ENCODE assay signal across 9 cellular contexts in the genomic region with DNA sequence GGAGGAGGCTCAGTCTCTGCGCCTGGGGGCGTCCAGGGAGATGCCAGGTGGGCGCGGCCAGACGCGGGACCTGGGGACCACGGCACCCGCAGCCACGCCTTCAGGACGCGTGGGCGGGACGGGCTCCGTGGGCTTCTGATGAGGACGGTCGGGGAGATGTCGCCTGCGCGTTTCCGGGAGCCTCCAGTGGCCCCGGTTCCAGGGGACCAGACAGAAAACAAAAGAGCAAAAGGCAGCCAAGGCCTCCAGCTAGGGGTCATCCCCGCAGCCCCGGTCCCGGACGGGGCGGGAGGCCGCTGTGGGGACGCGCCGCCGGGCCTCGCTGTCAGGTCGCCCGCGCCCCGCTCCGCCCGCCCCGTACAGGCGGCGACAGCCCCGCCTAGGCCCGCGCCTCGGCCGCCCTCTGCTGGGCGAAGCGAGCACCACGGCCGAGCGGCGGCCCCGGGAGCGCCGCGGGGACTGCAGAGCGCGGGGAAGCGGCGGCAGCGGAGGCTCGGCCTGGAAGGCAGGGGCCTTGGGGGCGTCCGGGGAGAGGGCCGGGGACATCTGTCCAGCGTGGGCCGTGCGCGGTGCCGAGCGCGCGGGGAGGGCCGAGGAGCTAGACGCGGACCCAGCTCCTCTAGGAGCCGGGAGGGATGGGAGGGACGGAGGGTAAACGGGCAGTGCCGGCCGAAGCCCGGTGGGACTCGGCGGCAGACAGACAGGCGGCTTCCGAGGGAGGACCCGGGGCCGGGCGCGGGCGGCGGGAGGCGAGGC. TPM values are rescaled to one million over a fixed set of nuclear protein-coding genes. Genes with fewer than 3 reads are reported as not detected.
DNase-seq lines count a peak whose midpoint lies in the region; ATAC-seq lines count a peak whose summit lies in the region.
"Had no signal": no experiment of that assay in that cellular context is flagged by ENCODE, and none has a peak within 500 bp of the region (broad histone marks: within the 10 kb centered on the region; RNA-seq: fewer than 3 reads in every experiment).

No MANE protein-coding gene starts in this region.

- peak overlapping the region; percentile 70 for H3K4me3 ChIP-seq in effector memory CD4-positive, alpha-beta T cell (ENCODE audit: insufficient read depth, low read depth, low read length, poor library complexity, severe bottlenecking)
- peak overlapping the region; percentile 51 for H3K4me3 ChIP-seq in mesendoderm (ENCODE audit: low read length)

- H3K27ac ChIP-seq in effector memory CD4-positive, alpha-beta T cell (ENCODE audit: insufficient read depth, low read length, poor library complexity, severe bottlenecking): peak overlapping the region; percentile 88
- H3K27ac ChIP-seq in mesendoderm (ENCODE audit: low read depth, low read length): no peak overlapping the region
- H3K27ac ChIP-seq: epithelial cell of prostate had no signal

- DNase-seq in C1 segment of cervical spinal cord (lab: John Stamatoyannopoulos, UW) (peak in 13 of 14 donors; percentile 10 to 82 (median 60)), NCI-H774 (lab: John Stamatoyannopoulos, UW) (peak; percentile 83), mesendoderm (peak; percentile 80)
- peak; percentile 93 for DNase-seq in activated CD8-positive, alpha-beta memory T cell treated with anti-CD3 and anti-CD28 coated beads for 24 hours
- peak; percentile 69 to 80 (median 79) for DNase-seq in effector memory CD4-positive, alpha-beta T cell
- DNase-seq in stimulated activated CD8-positive, alpha-beta memory T cell treated with anti-CD3 and anti-CD28 coated beads, Interleukin-15, amount 100 ng/mL, for 1 hour (ENCODE audit: low read depth): peak; percentile 74

- no peak overlapping the region for H2BK5ac ChIP-seq in mesendoderm (ENCODE audit: low read length)

- peak overlapping the region; percentile 89 for H3K23ac ChIP-seq in mesendoderm (ENCODE audit: low read length)

- H2BK120ac ChIP-seq in mesendoderm (ENCODE audit: low read depth, low read length): no peak overlapping the region

- H3K27me3 ChIP-seq in effector memory CD4-positive, alpha-beta T cell (replicated peaks; ENCODE audit: control insufficient read depth, insufficient read depth, low read length, poor library complexity, severe bottlenecking): no peaks in the 10 kb centered on the region
- no peaks in the 10 kb centered on the region for H3K27me3 ChIP-seq in mesendoderm (ENCODE audit: insufficient read depth, low read length, poor library complexity)

- H2AK5ac ChIP-seq in mesendoderm (ENCODE audit: low read length): no peak overlapping the region

- H4K5ac ChIP-seq in mesendoderm (ENCODE audit: low read length): no peak overlapping the region

- no peak overlapping the region for H2BK15ac ChIP-seq in mesendoderm (replicated peaks; ENCODE audit: low read depth)

- peak overlapping the region; percentile 46 for H3K18ac ChIP-seq in mesendoderm (ENCODE audit: low read length)

- ATAC-seq in GM19328 (IDR thresholded peaks at IDR 0.05; ENCODE audit: unreplicated experiment) (peak; percentile 93), HG03457 (IDR thresholded peaks at IDR 0.05; ENCODE audit: unreplicated experiment) (peak; percentile 83)

- H3K9me3 ChIP-seq in effector memory CD4-positive, alpha-beta T cell (ENCODE audit: control insufficient read depth, low read length): no peaks in the 10 kb centered on the region

- H3K79me1 ChIP-seq in mesendoderm (ENCODE audit: low read length): no peaks in the 10 kb centered on the region

- no peak overlapping the region for H3K4ac ChIP-seq in mesendoderm (ENCODE audit: low read depth, low read length)

- H3K9ac ChIP-seq in mesendoderm (ENCODE audit: low read length): peak overlapping the region; percentile 90

- no peaks in the 10 kb centered on the region for H3K79me2 ChIP-seq in mesendoderm (ENCODE audit: control insufficient read depth, insufficient read depth, low read length)

- H3K56ac ChIP-seq in mesendoderm (ENCODE audit: low read length): peak overlapping the region; percentile 94

- no peak overlapping the region for H4K8ac ChIP-seq in mesendoderm (ENCODE audit: low read depth, low read length)

- H3K4me2 ChIP-seq in mesendoderm (ENCODE audit: low read length): peak overlapping the region; percentile 79

- WGBS in mesendoderm (ENCODE audit: extremely low coverage, insufficient coverage, low lambda C conversion rate): no CpG with 5 or more reads among the region's 93 CpGs

- H3K4me1 ChIP-seq in effector memory CD4-positive, alpha-beta T cell (ENCODE audit: control insufficient read depth, insufficient read depth, low read length, poor library complexity, severe bottlenecking): peaks cover 5% of the 10 kb centered on the region
- no peaks in the 10 kb centered on the region for H3K4me1 ChIP-seq in mesendoderm (ENCODE audit: control insufficient read depth, low read depth, low read length)

- H3K36me3 ChIP-seq in effector memory CD4-positive, alpha-beta T cell (ENCODE audit: control insufficient read depth, insufficient read depth, low read length): no peaks in the 10 kb centered on the region
- no peaks in the 10 kb centered on the region for H3K36me3 ChIP-seq in mesendoderm (ENCODE audit: control insufficient read depth, insufficient read depth, low read length)

RNA-seq across cellular contexts. Expression of gene TMEM242, which starts 48.7 kb away (rescaled TPM):
- polyA plus RNA-seq in mesendoderm (2013, experiment 1 of 2): 4.4 TPM
- polyA plus RNA-seq in mesendoderm (2013, experiment 2 of 2): 4.6 TPM
